26 cellular contexts compared by ENCODE assay signal in the genomic region with DNA sequence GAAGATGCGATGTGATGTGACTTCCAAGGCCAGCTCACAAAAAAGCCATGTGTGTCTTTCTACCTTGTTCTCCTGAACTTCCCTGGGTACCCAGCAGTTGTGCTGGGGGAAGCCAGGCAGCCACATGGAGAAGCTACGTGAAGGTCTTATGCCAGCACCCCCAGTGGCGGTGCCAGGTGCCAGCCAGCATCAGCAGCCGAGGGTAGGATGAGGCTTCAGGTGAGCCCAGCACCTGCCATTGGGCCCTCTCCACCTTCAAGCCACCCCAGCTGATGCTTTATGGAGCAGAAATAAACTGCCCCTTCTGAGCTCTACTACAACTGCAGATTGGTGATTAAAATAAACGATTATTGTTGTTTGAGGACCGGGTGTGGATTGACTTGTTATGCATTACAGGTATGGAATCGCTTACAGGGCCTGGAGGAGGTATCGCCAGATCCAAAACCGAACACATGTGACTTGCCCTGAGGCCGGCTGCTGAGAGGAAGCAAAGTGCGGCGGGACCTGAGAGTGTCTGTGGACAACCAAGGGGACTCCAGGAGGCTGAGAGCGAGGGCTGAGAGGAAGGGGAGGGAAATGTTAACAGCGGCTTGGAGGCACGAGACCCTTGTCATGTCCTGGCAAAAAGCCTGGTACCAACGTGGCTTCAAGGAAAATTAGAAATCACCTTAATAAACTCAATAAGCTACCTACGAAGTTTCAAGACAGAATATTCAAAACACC. TPM values are rescaled to one million over a fixed set of nuclear protein-coding genes. Genes with fewer than 3 reads are reported as not detected.
DNase-seq lines count a peak whose midpoint lies in the region; ATAC-seq and TF ChIP-seq lines count a peak whose summit lies in the region.
"Had no signal": no experiment of that assay in that cellular context is flagged by ENCODE, and none has a peak within 500 bp of the region (broad histone marks: within the 10 kb centered on the region; RNA-seq: fewer than 3 reads in every experiment).

No MANE protein-coding gene starts in this region.

- H3K9me3 ChIP-seq in lower lobe of right lung, result no peaks in the 10 kb centered on the region

- no peaks in the 10 kb centered on the region for H3K36me3 Mint-ChIP-seq in activated T-helper 1 cell treated with anti-CD3 and anti-CD28 coated beads, Interleukin-12 subunit alpha, Interleukin-12 subunit beta, Interleukin-2, Interleukin-4 antibody, amounts not matched to agents 30 ng/mL and 10 ng/mL and 1 ng/mL, durations not matched to agents 14 hours and 24 hours and 36 hours (ENCODE audit: low read depth)
- H3K36me3 Mint-ChIP-seq: CD8-positive, alpha-beta memory T cell; IgD-negative memory B cell had no signal

- H3K9me3 Mint-ChIP-seq in activated T-helper 1 cell treated with anti-CD3 and anti-CD28 coated beads, Interleukin-12 subunit alpha, Interleukin-12 subunit beta, Interleukin-2, Interleukin-4 antibody, amounts not matched to agents 30 ng/mL and 10 ng/mL and 1 ng/mL, durations not matched to agents 14 hours and 24 hours and 36 hours, result no peaks in the 10 kb centered on the region

- H3K4me3 Mint-ChIP-seq in activated T-helper 1 cell treated with anti-CD3 and anti-CD28 coated beads, Interleukin-12 subunit alpha, Interleukin-12 subunit beta, Interleukin-2, Interleukin-4 antibody, amounts not matched to agents 30 ng/mL and 10 ng/mL and 1 ng/mL, durations not matched to agents 14 hours and 24 hours and 36 hours, result no peak overlapping the region
- H3K4me3 Mint-ChIP-seq: CD8-positive, alpha-beta memory T cell had no signal

- no peak overlapping the region for H3K27ac ChIP-seq in lower lobe of right lung
- H3K27ac ChIP-seq: KMS-11, RWPE1 had no signal

- H3K4me3 ChIP-seq in lower lobe of right lung, result no peak overlapping the region
- H3K4me3 ChIP-seq: GM12878 had no signal

- intact Hi-C loops in cardiac septum (cut with DNase I) (no loop called here), left cardiac atrium (cut with DNase I) (no loop called here), lower lobe of right lung (cut with DNase I) (no loop called here), posterior vena cava (cut with DNase I) (no loop called here), sciatic nerve (cut with DNase I) (no loop called here)
- intact Hi-C loops in activated T-helper 1 cell treated with anti-CD3 and anti-CD28 coated beads, Interleukin-12 subunit alpha, Interleukin-12 subunit beta, Interleukin-2, Interleukin-4 antibody, amounts not matched to agents 30 ng/mL and 10 ng/mL and 1 ng/mL, durations not matched to agents 14 hours and 24 hours and 36 hours (cut with micrococcal nuclease), result no loop called here

- H3K27me3 Mint-ChIP-seq in activated T-helper 1 cell treated with anti-CD3 and anti-CD28 coated beads, Interleukin-12 subunit alpha, Interleukin-12 subunit beta, Interleukin-2, Interleukin-4 antibody, amounts not matched to agents 30 ng/mL and 10 ng/mL and 1 ng/mL, durations not matched to agents 14 hours and 24 hours and 36 hours (ENCODE audit: insufficient read depth), result peaks cover 2% of the 10 kb centered on the region

- H3K4me1 Mint-ChIP-seq in activated T-helper 1 cell treated with anti-CD3 and anti-CD28 coated beads, Interleukin-12 subunit alpha, Interleukin-12 subunit beta, Interleukin-2, Interleukin-4 antibody, amounts not matched to agents 30 ng/mL and 10 ng/mL and 1 ng/mL, durations not matched to agents 14 hours and 24 hours and 36 hours (ENCODE audit: low read depth), result no peaks in the 10 kb centered on the region
- H3K4me1 Mint-ChIP-seq: CD8-positive, alpha-beta memory T cell had no signal

- H3K4me1 ChIP-seq in lower lobe of right lung, result no peaks in the 10 kb centered on the region

- no peak for TF ChIP-seq CTCF in lower lobe of right lung (IDR thresholded peaks at IDR 0.05)

- peaks cover 4% of the 10 kb centered on the region for H3K27me3 ChIP-seq in lower lobe of right lung (ENCODE audit: low read depth)

- ATAC-seq in left cardiac atrium (no peak), lower lobe of right lung (no peak), sciatic nerve (no peak), GM18868 (IDR thresholded peaks at IDR 0.05; ENCODE audit: unreplicated experiment) (no peak)
- ATAC-seq: GM12878 had no signal

- peak; percentile 65 for DNase-seq in cardiac septum (ENCODE audit: low spot score)
- DNase-seq in left cardiac atrium, result no peak
- peak; percentile 38 for DNase-seq in lower lobe of right lung
- peak; percentile 61 for DNase-seq in posterior vena cava (ENCODE audit: low spot score)
- no peak for DNase-seq in A172 (ENCODE audit: low spot score)
- DNase-seq in sciatic nerve (ENCODE audit: low spot score), result no peak
- DNase-seq in activated T-helper 1 cell treated with anti-CD3 and anti-CD28 coated beads, Interleukin-12 subunit alpha, Interleukin-12 subunit beta, Interleukin-2, Interleukin-4 antibody, amounts not matched to agents 30 ng/mL and 10 ng/mL and 1 ng/mL, durations not matched to agents 14 hours and 24 hours and 36 hours (ENCODE audit: low spot score), result no peak
- DNase-seq: 8988T, C1 segment of cervical spinal cord, DMS 273 treated with DMSO at 0.1 percent for 48 hours, DMS79, EL, GDM1, GOT3, HCEC 1CT, MM.1S, NCI-H1694, NCI-H2029 treated with DMSO at 0.1 percent for 48 hours, NCI-H69, SHP77 had no signal

- H3K27ac Mint-ChIP-seq in activated T-helper 1 cell treated with anti-CD3 and anti-CD28 coated beads, Interleukin-12 subunit alpha, Interleukin-12 subunit beta, Interleukin-2, Interleukin-4 antibody, amounts not matched to agents 30 ng/mL and 10 ng/mL and 1 ng/mL, durations not matched to agents 14 hours and 24 hours and 36 hours, result no peak overlapping the region
- H3K27ac Mint-ChIP-seq: CD8-positive, alpha-beta memory T cell; IgD-negative memory B cell had no signal

- H3K36me3 ChIP-seq in lower lobe of right lung, result no peaks in the 10 kb centered on the region

RNA-seq across cellular contexts. Expression of gene OLFM1, which starts 36.0 kb away (rescaled TPM):
- total RNA-seq in cardiac septum, result 8.6 TPM
- 10 to 100 TPM; 13.9 to 25.5 TPM for total RNA-seq in left cardiac atrium
- 24.1 TPM for total RNA-seq in lower lobe of right lung
- total RNA-seq in posterior vena cava, result 10 to 100 TPM; 29.2 to 38.2 TPM
- total RNA-seq in A172 (2014; rRNA removed; shearing (Covaris generic)), result 41.2 and 65.4 TPM in 2 replicates
- total RNA-seq in sciatic nerve, result 40.7 TPM
- total RNA-seq in activated T-helper 1 cell treated with anti-CD3 and anti-CD28 coated beads, Interleukin-12 subunit alpha, Interleukin-12 subunit beta, Interleukin-2, Interleukin-4 antibody, amounts not matched to agents 30 ng/mL and 10 ng/mL and 1 ng/mL, durations not matched to agents 14 hours and 24 hours and 36 hours, result 0.47 and 0.66 TPM in 2 replicates
- total RNA-seq: CD8-positive, alpha-beta memory T cell; GM12878 had no signal

Comparison
In these comparisons a context has a peak if more than half of its experiments do, and no peak if none do; other contexts are left out.
1. DNase-seq: peak in cardiac septum (single experiment), lower lobe of right lung (single experiment) and posterior vena cava (single experiment); none in left cardiac atrium (single experiment), A172 (single experiment), sciatic nerve (single experiment) and activated T-helper 1 cell treated with anti-CD3 and anti-CD28 coated beads, Interleukin-12 subunit alpha, Interleukin-12 subunit beta, Interleukin-2, Interleukin-4 antibody, amounts not matched to agents 30 ng/mL and 10 ng/mL and 1 ng/mL, durations not matched to agents 14 hours and 24 hours and 36 hours (single experiment).